Comparison of ENCODE assay signal across 8 cellular contexts in the genomic region with DNA sequence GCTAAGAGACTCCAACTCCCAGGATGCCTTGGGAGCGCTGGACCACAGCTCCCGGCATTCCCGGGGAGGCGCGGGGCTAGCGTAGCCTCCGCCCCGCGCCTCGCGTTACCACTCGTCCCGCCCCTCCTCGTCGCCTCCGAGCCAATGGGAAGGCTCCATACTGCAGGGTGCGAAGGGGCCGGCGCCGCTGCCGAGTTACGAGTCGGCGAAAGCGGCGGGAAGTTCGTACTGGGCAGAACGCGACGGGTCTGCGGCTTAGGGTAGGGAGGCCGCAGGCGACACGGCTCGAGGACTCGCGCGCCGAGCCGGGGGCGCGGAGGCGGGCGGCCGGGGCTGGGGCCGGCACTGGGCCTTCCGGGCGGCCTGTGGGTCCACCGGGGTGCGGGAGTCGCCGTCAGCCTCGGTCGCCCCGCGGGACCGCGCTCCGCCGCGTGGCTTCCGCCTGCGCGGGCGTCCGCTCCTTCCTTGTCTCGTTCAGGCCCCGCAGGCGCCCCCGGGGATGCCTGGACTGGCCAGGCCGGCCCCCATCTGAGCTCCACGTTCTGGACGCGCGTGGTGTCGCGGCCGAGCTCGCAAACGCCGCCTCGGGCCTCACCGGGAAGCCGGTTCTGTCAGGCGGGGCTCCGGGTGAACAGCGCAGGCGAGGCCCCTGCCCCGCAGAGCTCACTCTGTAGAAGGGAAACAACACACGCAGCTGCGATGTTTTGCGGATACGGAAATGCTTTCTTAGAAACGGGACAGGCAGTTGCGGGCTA. TPM values are rescaled to one million over a fixed set of nuclear protein-coding genes. Genes with fewer than 3 reads are reported as not detected.
DNase-seq lines count a peak whose midpoint lies in the region; FAIRE-seq and TF ChIP-seq lines count a peak whose summit lies in the region.

A gene with protein sequence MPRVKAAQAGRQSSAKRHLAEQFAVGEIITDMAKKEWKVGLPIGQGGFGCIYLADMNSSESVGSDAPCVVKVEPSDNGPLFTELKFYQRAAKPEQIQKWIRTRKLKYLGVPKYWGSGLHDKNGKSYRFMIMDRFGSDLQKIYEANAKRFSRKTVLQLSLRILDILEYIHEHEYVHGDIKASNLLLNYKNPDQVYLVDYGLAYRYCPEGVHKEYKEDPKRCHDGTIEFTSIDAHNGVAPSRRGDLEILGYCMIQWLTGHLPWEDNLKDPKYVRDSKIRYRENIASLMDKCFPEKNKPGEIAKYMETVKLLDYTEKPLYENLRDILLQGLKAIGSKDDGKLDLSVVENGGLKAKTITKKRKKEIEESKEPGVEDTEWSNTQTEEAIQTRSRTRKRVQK (plus strand): TSS at position 195 of the 755 bp plus-strand sequence. CDS start 36,090 bp downstream, outside the sequence.

- H3K36me3 ChIP-seq in DOHH2 (ENCODE audit: control insufficient read depth, low read length) (peaks cover 31% of the 10 kb centered on the region), GM23248 (ENCODE audit: low read depth) (no peaks in the 10 kb centered on the region), Karpas-422 (ENCODE audit: insufficient read depth, low read length) (peaks cover 10% of the 10 kb centered on the region; the same call in 1 of the 2 replicates), esophagus squamous epithelium (no peaks in the 10 kb centered on the region)

- peaks cover 18% of the 10 kb centered on the region for H3K4me1 ChIP-seq in DOHH2 (ENCODE audit: control insufficient read depth, low read length)
- H3K4me1 ChIP-seq in GM23248 (ENCODE audit: insufficient read depth), result peaks cover 7% of the 10 kb centered on the region; the same call in 1 of the 2 replicates
- peaks cover 43% of the 10 kb centered on the region for H3K4me1 ChIP-seq in Karpas-422 (ENCODE audit: low read length)
- peaks cover 10 to 18% (median 11%) of the 10 kb centered on the region in 3 donors for H3K4me1 ChIP-seq in esophagus squamous epithelium

- H4K20me1 ChIP-seq in DOHH2 (ENCODE audit: control insufficient read depth, insufficient read depth, low read depth, low read length) (peaks cover 34% of the 10 kb centered on the region), GM23248 (ENCODE audit: insufficient read depth) (no peaks in the 10 kb centered on the region), Karpas-422 (ENCODE audit: insufficient read depth, low read depth, low read length) (peaks cover 11% of the 10 kb centered on the region; the same call in 1 of the 2 replicates)

- TF ChIP-seq CTCF in DOHH2 (IDR thresholded peaks at IDR 0.05; ENCODE audit: low read depth, low read length, poor library complexity, severe bottlenecking) (no peak), esophagus squamous epithelium (IDR thresholded peaks at IDR 0.05) (peak in 1 of 6 experiments; percentile 8)

- peaks cover 50% of the 10 kb centered on the region for H3K79me2 ChIP-seq in DOHH2 (ENCODE audit: control insufficient read depth, low read length)
- peaks cover 49% of the 10 kb centered on the region for H3K79me2 ChIP-seq in GM23248 (ENCODE audit: insufficient read depth)
- H3K79me2 ChIP-seq in Karpas-422 (ENCODE audit: low read length), result peaks cover 50% of the 10 kb centered on the region

- in situ Hi-C loops in GM23248 (cut with MboI), result no loop called here

- no peaks in the 10 kb centered on the region for H3K9me2 ChIP-seq in DOHH2 (replicated peaks; ENCODE audit: control insufficient read depth, low read length)
- H3K9me2 ChIP-seq in GM23248 (ENCODE audit: insufficient read depth), result no peaks in the 10 kb centered on the region
- H3K9me2 ChIP-seq in Karpas-422 (replicated peaks; ENCODE audit: insufficient read depth, low read length), result no peaks in the 10 kb centered on the region

- H3K9me3 ChIP-seq in DOHH2 (ENCODE audit: control insufficient read depth, insufficient read depth, low read length), result no peaks in the 10 kb centered on the region
- no peaks in the 10 kb centered on the region for H3K9me3 ChIP-seq in GM23248 (ENCODE audit: low read depth)
- H3K9me3 ChIP-seq in Karpas-422 (ENCODE audit: low read length), result no peaks in the 10 kb centered on the region
- H3K9me3 ChIP-seq in esophagus squamous epithelium, result no peaks in the 10 kb centered on the region

- WGBS in GM23248 (ENCODE audit: low coverage in 1 of 2, low lambda C conversion rate in 2 of 2, missing lambda C conversion rate in 2 of 2), 2 experiments, result 1 to 2% methylated on average over 59 to 67 of the region's 95 CpGs
- WGBS in esophagus squamous epithelium, 2 donors, result 0 to 2% methylated on average over 2 to 7 of the region's 95 CpGs

- peak; percentile 100 for DNase-seq in GM23248
- peak; percentile 99 for DNase-seq in Karpas-422
- DNase-seq in RCC 7860 (ENCODE audit: low spot score), result peak; percentile 74
- peak; percentile 96 to 97 for DNase-seq in activated T-cell treated with anti-CD3 and anti-CD28 coated beads, Interleukin-2, amount 50 U/mL, for 48 hours
- DNase-seq in esophagus squamous epithelium (lab: John Stamatoyannopoulos, UW), result peak; percentile 66
- peak; percentile 98 for DNase-seq in myocyte (ENCODE audit: low read depth)
- DNase-seq in stimulated activated CD8-positive, alpha-beta memory T cell treated with anti-CD3 and anti-CD28 coated beads, Interleukin-7, amount 100 ng/mL, for 4 hours (ENCODE audit: low read depth in 2 of 2), result peak; percentile 92 to 94

- peak within 1 kb of the TSS; percentile 96 for H3K4me3 ChIP-seq in DOHH2 (ENCODE audit: low read length)
- H3K4me3 ChIP-seq in GM23248, result peak within 1 kb of the TSS; percentile 91
- H3K4me3 ChIP-seq in Karpas-422 (ENCODE audit: low read length), result peak within 1 kb of the TSS; percentile 83
- peak within 1 kb of the TSS; percentile 70 to 88 (median 80) for H3K4me3 ChIP-seq in esophagus squamous epithelium

- H3K9ac ChIP-seq in GM23248 (peak within 1 kb of the TSS; percentile 87), Karpas-422 (ENCODE audit: low read length) (peak within 1 kb of the TSS; percentile 96)

- H3K27ac ChIP-seq in DOHH2 (ENCODE audit: low read depth, low read length) (peak within 1 kb of the TSS; percentile 59), GM23248 (peak within 1 kb of the TSS; percentile 49), Karpas-422 (ENCODE audit: low read length) (peak within 1 kb of the TSS; percentile 77), esophagus squamous epithelium (peak within 1 kb of the TSS; percentile 76 to 84 (median 80))

- H3K4me2 ChIP-seq in DOHH2 (ENCODE audit: low read length) (peak within 1 kb of the TSS; percentile 85), GM23248 (ENCODE audit: unreplicated experiment) (peak within 1 kb of the TSS; percentile 94), Karpas-422 (ENCODE audit: low read depth, low read length, poor library complexity, severe bottlenecking) (peak within 1 kb of the TSS; percentile 90)

- H3K27me3 ChIP-seq in DOHH2 (ENCODE audit: control insufficient read depth, low read length), result peaks cover 19% of the 10 kb centered on the region
- H3K27me3 ChIP-seq in GM23248 (replicated peaks; ENCODE audit: insufficient read depth), result no peaks in the 10 kb centered on the region
- H3K27me3 ChIP-seq in Karpas-422 (ENCODE audit: low read length), result no peaks in the 10 kb centered on the region
- H3K27me3 ChIP-seq in esophagus squamous epithelium, result no peaks in the 10 kb centered on the region

- H3F3A ChIP-seq in DOHH2 (ENCODE audit: control insufficient read depth, insufficient read depth), result no peaks in the 10 kb centered on the region
- H3F3A ChIP-seq in GM23248 (ENCODE audit: insufficient read depth), result no peaks in the 10 kb centered on the region

- H2AFZ ChIP-seq in GM23248 (peak within 1 kb of the TSS; percentile 85), Karpas-422 (ENCODE audit: low read length) (peak within 1 kb of the TSS; percentile 29; the same call in 1 of the 2 replicates)

- FAIRE-seq in RCC 7860 (lab: Jason Lieb, UNC), result no peak

- peak in 2 of 4 donors; percentile 30 to 31 for TF ChIP-seq POLR2A in esophagus squamous epithelium (IDR thresholded peaks at IDR 0.05)

- intact Hi-C loops in esophagus squamous epithelium (cut with DNase I), result no loop called here

RNA-seq across cellular contexts. Expression of the gene that starts here (rescaled TPM):
- total RNA-seq in GM23248 (2014; rRNA removed; shearing (Covaris generic)), result 12.9 and 17.3 TPM in 2 replicates
- polyA plus RNA-seq in GM23248 (2016; fragmentation: Nextera tagmentation; extraction: Ambion mirVana), result 18.0 and 19.1 TPM in 2 replicates
- total RNA-seq in Karpas-422 (2014; rRNA removed; shearing (Covaris generic); ENCODE audit: low replicate concordance), result 110 and 166 TPM in 2 replicates
- 10 to 100 TPM; 14.4 to 32.6 (median 25.3) TPM for total RNA-seq in esophagus squamous epithelium
- 14.7 and 14.9 TPM in 2 replicates for total RNA-seq in myocyte
- 2.9 TPM for polyA plus RNA-seq in myocyte (2012)

Comparison
In these comparisons a context has a peak if more than half of its experiments do, and no peak if none do; other contexts are left out.
1. Peak in every context shown above with its lines: DNase-seq, H3K4me3 ChIP-seq and H3K27ac ChIP-seq.